ENCODE assay signal across 1 cellular context in the genomic region with DNA sequence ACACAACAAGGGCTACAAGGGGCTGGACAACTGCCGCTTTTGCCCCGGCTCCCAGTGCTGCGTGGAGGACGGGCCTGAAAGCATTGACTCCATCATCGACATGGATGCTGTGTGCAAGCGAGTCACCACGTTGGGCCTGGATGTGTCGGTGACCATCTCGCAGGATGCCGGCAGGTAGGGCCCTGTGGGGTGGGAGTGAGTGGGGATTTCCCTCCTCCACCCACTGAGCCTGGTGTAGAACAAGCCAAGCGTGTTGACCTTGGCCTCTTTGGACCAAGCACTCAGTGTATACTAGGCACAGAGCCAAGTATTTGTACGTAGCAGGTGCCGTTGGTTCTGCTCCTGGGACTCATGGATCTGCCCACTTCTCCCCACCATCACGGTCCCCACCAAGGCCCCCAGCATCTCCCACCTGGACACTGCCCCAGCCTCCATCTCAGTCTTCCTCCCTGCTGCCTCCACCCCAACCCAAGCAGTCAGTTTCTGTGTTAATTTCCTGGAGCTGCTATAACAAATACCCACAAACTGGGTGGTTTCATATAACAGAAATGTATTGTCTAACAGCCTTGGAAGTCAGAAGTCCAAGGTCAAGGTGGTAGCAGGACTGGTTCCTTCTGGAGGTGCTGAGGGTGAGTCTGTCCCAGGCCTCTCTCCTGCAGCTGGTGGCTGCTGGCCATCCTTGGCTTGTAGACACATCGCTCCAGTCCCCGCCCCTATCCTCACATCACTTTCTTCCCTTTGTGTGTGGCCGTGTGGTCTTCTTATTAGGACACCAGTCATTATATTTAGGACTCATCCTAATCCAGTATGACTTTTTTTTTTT.
TF ChIP-seq lines count a peak whose summit lies in the region.

No MANE protein-coding gene starts in this region.

TF ChIP-seq in HepG2, 621 proteins besides CTCF, POLR2A, EP300 and RAD21 (continued from another document):
- no peak for TF ChIP-seq XRCC5 (optimal IDR thresholded peaks at IDR 0.05; ENCODE audit: low read length)
